ENCODE assay signal across 30 cellular contexts in the genomic region with DNA sequence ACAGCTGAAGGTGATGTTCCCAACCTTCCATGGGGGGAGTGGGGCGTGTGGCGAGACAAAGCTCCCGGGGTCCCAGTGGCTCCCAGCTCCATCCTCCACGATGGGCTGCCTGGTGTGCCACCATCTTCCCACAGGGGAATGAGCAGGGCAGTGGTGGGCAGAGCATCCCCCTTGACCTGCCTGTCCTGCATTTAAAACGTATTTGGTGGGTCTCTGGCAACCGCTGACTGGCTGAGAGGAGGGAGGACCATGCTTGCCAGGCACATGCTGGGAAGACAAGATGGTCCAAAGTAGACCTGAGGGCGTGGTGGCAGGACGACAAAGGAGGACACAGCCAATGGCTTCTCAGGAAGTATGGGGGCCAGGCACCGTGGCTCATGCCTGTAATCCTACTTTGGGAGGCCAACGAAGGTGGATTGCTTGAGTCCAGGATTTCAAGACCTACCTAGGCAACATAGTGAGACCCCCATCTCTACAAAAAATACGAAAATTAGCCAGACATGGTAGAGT. TPM values are rescaled to one million over a fixed set of nuclear protein-coding genes. Genes with fewer than 3 reads are reported as not detected.
"Had no signal": no experiment of that assay in that cellular context is flagged by ENCODE, and none has a peak within 500 bp of the region (broad histone marks: within the 10 kb centered on the region; RNA-seq: fewer than 3 reads in every experiment).

No MANE protein-coding gene starts in this region.

- H3K4me3 Mint-ChIP-seq: activated B cell treated with CpG ODN at 0.5 μM for 24 hours; activated CD4-positive, alpha-beta T cell treated with anti-CD3 and anti-CD28 coated beads, Interleukin-2, amount 10 ng/mL, durations not matched to agents 24 days and 14 days; activated CD8-positive, alpha-beta memory T cell treated with anti-CD3 and anti-CD28 coated beads, Interleukin-2, amount 10 ng/mL, durations not matched to agents 7 days and 5 days; activated naive CD4-positive, alpha-beta T cell treated with anti-CD3 and anti-CD28 coated beads for 36 hours; activated naive CD8-positive, alpha-beta T cell; activated T-cell treated with anti-CD3 and anti-CD28 coated beads, Interleukin-2, amount 50 U/mL, for 24 hours; activated T-helper 1 cell treated with anti-CD3 and anti-CD28 coated beads, Interleukin-12 subunit alpha, Interleukin-12 subunit beta, Interleukin-2, Interleukin-4 antibody, amounts not matched to agents 30 ng/mL and 10 ng/mL and 1 ng/mL, durations not matched to agents 14 hours and 24 hours and 36 hours; brain; T-helper 1 cell treated with Interleukin-12 subunit alpha and Interleukin-12 subunit beta and Interleukin-4 antibody, amounts not matched to agents 30 μg/mL and 1 μg/mL, for 36 hours had no signal

- H3K9me3 Mint-ChIP-seq: activated B cell treated with CpG ODN at 0.5 μM for 24 hours; activated CD4-positive, alpha-beta T cell treated with anti-CD3 and anti-CD28 coated beads, Interleukin-2, amount 10 ng/mL, durations not matched to agents 24 days and 14 days; activated naive CD4-positive, alpha-beta T cell treated with anti-CD3 and anti-CD28 coated beads for 36 hours; activated T-cell treated with anti-CD3 and anti-CD28 coated beads, Interleukin-2, amount 50 U/mL, for 24 hours; activated T-helper 1 cell treated with anti-CD3 and anti-CD28 coated beads, Interleukin-12 subunit alpha, Interleukin-12 subunit beta, Interleukin-2, Interleukin-4 antibody, amounts not matched to agents 30 ng/mL and 10 ng/mL and 1 ng/mL, durations not matched to agents 14 hours and 24 hours and 36 hours; brain; T-helper 1 cell treated with Interleukin-12 subunit alpha and Interleukin-12 subunit beta and Interleukin-4 antibody, amounts not matched to agents 30 μg/mL and 1 μg/mL, for 36 hours had no signal

- H3K27ac ChIP-seq: KMS-11, RWPE1 had no signal

- H3K4me3 ChIP-seq: Peyer's patch had no signal

- H3K4me2 ChIP-seq: KMS-11 had no signal

- ATAC-seq: activated CD8-positive, alpha-beta memory T cell treated with anti-CD3 and anti-CD28 coated beads, Interleukin-2, amount 10 ng/mL, durations not matched to agents 7 days and 5 days had no signal

- H3K36me3 ChIP-seq: Peyer's patch had no signal

- H3K36me3 Mint-ChIP-seq: activated CD8-positive, alpha-beta memory T cell treated with anti-CD3 and anti-CD28 coated beads, Interleukin-2, amount 10 ng/mL, durations not matched to agents 7 days and 5 days; activated naive CD8-positive, alpha-beta T cell; brain had no signal

- H3K9me3 ChIP-seq: Peyer's patch had no signal

- H3K4me1 Mint-ChIP-seq: brain had no signal

- FAIRE-seq: astrocyte, TTC549 had no signal

- H3K27me3 Mint-ChIP-seq: activated B cell treated with CpG ODN at 0.5 μM for 24 hours; activated CD4-positive, alpha-beta T cell treated with anti-CD3 and anti-CD28 coated beads, Interleukin-2, amount 10 ng/mL, durations not matched to agents 24 days and 14 days; activated CD8-positive, alpha-beta memory T cell treated with anti-CD3 and anti-CD28 coated beads, Interleukin-2, amount 10 ng/mL, durations not matched to agents 7 days and 5 days; activated naive CD8-positive, alpha-beta T cell; activated T-cell treated with anti-CD3 and anti-CD28 coated beads, Interleukin-2, amount 50 U/mL, for 24 hours had no signal

- H3K27ac Mint-ChIP-seq: activated B cell treated with CpG ODN at 0.5 μM for 24 hours; activated CD8-positive, alpha-beta memory T cell treated with anti-CD3 and anti-CD28 coated beads, Interleukin-2, amount 10 ng/mL, durations not matched to agents 7 days and 5 days; activated naive CD4-positive, alpha-beta T cell treated with anti-CD3 and anti-CD28 coated beads for 36 hours; activated naive CD8-positive, alpha-beta T cell; activated T-cell treated with anti-CD3 and anti-CD28 coated beads, Interleukin-2, amount 50 U/mL, for 24 hours; activated T-helper 1 cell treated with anti-CD3 and anti-CD28 coated beads, Interleukin-12 subunit alpha, Interleukin-12 subunit beta, Interleukin-2, Interleukin-4 antibody, amounts not matched to agents 30 ng/mL and 10 ng/mL and 1 ng/mL, durations not matched to agents 14 hours and 24 hours and 36 hours; brain; T-helper 1 cell treated with Interleukin-12 subunit alpha and Interleukin-12 subunit beta and Interleukin-4 antibody, amounts not matched to agents 30 μg/mL and 1 μg/mL, for 36 hours had no signal

- DNase-seq: activated B cell treated with CpG ODN at 0.5 μM for 24 hours; activated CD4-positive, alpha-beta T cell treated with anti-CD3 and anti-CD28 coated beads for 1 hour; activated CD4-positive, alpha-beta T cell treated with anti-CD3 and anti-CD28 coated beads, Interleukin-2, amount 10 ng/mL, durations not matched to agents 24 days and 14 days; activated CD4-positive, alpha-beta T cell treated with anti-CD3 and anti-CD28 coated beads, Interleukin-2, amount 50 U/mL, for 48 hours; activated CD8-positive, alpha-beta memory T cell treated with anti-CD3 and anti-CD28 coated beads, Interleukin-2, amount 10 ng/mL, durations not matched to agents 7 days and 5 days; activated effector memory CD4-positive, alpha-beta T cell treated with anti-CD3 and anti-CD28 coated beads, Interleukin-2, amount 50 U/mL, for 16 hours; activated naive CD4-positive, alpha-beta T cell treated with anti-CD3 and anti-CD28 coated beads for 36 hours; activated T-cell treated with anti-CD3 and anti-CD28 coated beads, Interleukin-2, amount 50 U/mL, for 24 hours; amygdala; MV-4-11; NCI-H1092 treated with DMSO at 0.1 percent for 48 hours; NCI-H1417 treated with DMSO at 0.1 percent for 48 hours; NCI-H1694; NCI-H2029; NCI-H2107; NCI-H2171 treated with DMSO at 0.1 percent for 48 hours; NCI-H524; Peyer's patch; SHP77; T1000 had no signal

- H3K27me3 ChIP-seq: Peyer's patch had no signal

- H3K9ac ChIP-seq: KMS-11 had no signal

RNA-seq across cellular contexts. Expression of a gene that starts 4.9 kb away (rescaled TPM):
- total RNA-seq: activated B cell treated with CpG ODN at 0.5 μM for 24 hours; activated CD4-positive, alpha-beta T cell treated with anti-CD3 and anti-CD28 coated beads, Interleukin-2, amount 10 ng/mL, durations not matched to agents 24 days and 14 days; activated CD8-positive, alpha-beta memory T cell treated with anti-CD3 and anti-CD28 coated beads, Interleukin-2, amount 10 ng/mL, durations not matched to agents 7 days and 5 days; activated naive CD4-positive, alpha-beta T cell treated with anti-CD3 and anti-CD28 coated beads for 36 hours; activated T-helper 1 cell treated with anti-CD3 and anti-CD28 coated beads, Interleukin-12 subunit alpha, Interleukin-12 subunit beta, Interleukin-2, Interleukin-4 antibody, amounts not matched to agents 30 ng/mL and 10 ng/mL and 1 ng/mL, durations not matched to agents 14 hours and 24 hours and 36 hours; astrocyte; MCF 10A; SK-MEL-5 had no signal
